Comparison of ENCODE assay signal across 16 cellular contexts in the genomic region with DNA sequence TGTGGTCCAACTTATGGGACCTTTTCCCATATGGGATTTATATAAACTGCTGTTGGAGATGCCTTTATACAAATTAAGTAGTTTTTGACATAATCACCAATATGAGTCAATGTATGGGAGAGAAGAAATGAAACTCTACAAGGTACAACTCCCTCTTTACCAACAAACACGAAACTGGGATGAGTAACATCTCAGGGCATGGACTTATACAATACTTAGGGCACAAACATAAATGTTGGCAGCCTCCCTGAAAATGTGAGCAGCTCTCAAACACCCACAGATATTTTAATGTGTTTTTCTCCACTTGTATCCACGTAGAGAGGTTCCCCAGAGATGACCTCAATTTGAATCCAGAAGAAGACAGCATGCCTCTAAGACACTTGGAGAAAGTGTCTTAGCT.
"Had no signal": no experiment of that assay in that cellular context is flagged by ENCODE, and none has a peak within 500 bp of the region (broad histone marks: within the 10 kb centered on the region; RNA-seq: fewer than 3 reads in every experiment).

No MANE protein-coding gene starts in this region.

- H3K4me3 ChIP-seq: coronary artery, dorsolateral prefrontal cortex, heart right ventricle, skin epidermis, thoracic aorta, transverse colon had no signal

- ATAC-seq: heart right ventricle; naive thymus-derived CD4-positive, alpha-beta T cell; sciatic nerve; stimulated activated naive B cell treated with anti-CD40 and anti-IgM and Interleukin-4, amounts not matched to agents 10 μg/mL and 1 μg/mL and 100 μg/mL, for 72 hours; stimulated activated naive CD8-positive, alpha-beta T cell treated with anti-CD3 and anti-CD28 coated beads, Interleukin-15, amount 100 ng/mL, for 72 hours had no signal

- DNase-seq: dorsolateral prefrontal cortex; effector CD8-positive, alpha-beta T cell; heart right ventricle; hypothalamus; kidney glomerular epithelial cell; naive thymus-derived CD4-positive, alpha-beta T cell; nephron progenitor cell; stimulated activated CD4-positive, alpha-beta T cell treated with anti-CD3 and anti-CD28 coated beads, Interleukin-2, amount 100 ng/mL, for 24 hours; stimulated activated CD4-positive, alpha-beta T cell treated with anti-CD3 and anti-CD28 coated beads, Interleukin-4, amount 100 ng/mL, for 4 hours; stimulated activated naive B cell treated with anti-CD40 and anti-IgM and Interleukin-4, amounts not matched to agents 10 μg/mL and 1 μg/mL and 100 μg/mL, for 72 hours; stimulated activated naive CD8-positive, alpha-beta T cell treated with anti-CD3 and anti-CD28 coated beads, Interleukin-15, amount 100 ng/mL, for 72 hours; transverse colon had no signal

- H3K27ac ChIP-seq: coronary artery, dorsolateral prefrontal cortex, heart right ventricle, skin epidermis, thoracic aorta, transverse colon had no signal

- H3K9me3 ChIP-seq: heart right ventricle, thoracic aorta, transverse colon had no signal

- H3K4me1 ChIP-seq: transverse colon had no signal

- H3K27me3 ChIP-seq: dorsolateral prefrontal cortex, heart right ventricle, transverse colon had no signal

- H3K36me3 ChIP-seq: heart right ventricle, thoracic aorta, transverse colon had no signal
